ENCODE assay signal across 25 cellular contexts in the genomic region with DNA sequence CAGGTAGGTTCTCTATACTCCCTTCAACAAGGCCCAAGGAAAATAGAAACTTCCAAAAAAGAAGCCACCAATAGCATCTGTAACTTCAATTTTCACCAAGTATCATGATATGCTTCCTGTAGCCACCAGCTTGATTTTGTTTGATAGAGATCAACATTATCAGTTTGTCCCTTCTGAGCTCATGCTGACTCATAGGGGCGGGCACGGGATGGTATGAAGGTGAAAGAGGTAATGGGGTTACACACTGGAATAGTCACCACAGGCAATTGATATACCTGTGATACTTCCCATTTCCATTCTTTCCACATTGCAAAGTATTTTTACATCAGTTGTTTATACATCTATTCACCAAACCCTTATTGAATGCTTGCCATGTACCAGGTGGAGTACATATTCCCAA.
"Had no signal": no experiment of that assay in that cellular context is flagged by ENCODE, and none has a peak within 500 bp of the region (broad histone marks: within the 10 kb centered on the region; RNA-seq: fewer than 3 reads in every experiment).

No MANE protein-coding gene starts in this region.

- H3K27ac Mint-ChIP-seq: activated CD4-positive, alpha-beta memory T cell treated with anti-CD3 and anti-CD28 coated beads, Interleukin-2, amount 10 ng/mL, durations not matched to agents 7 days and 5 days; activated CD4-positive, alpha-beta T cell treated with anti-CD3 and anti-CD28 coated beads, Interleukin-2, amount 10 ng/mL, durations not matched to agents 7 days and 5 days; activated naive CD4-positive, alpha-beta T cell treated with anti-CD3 and anti-CD28 coated beads, Interleukin-2, amount 10 ng/mL, durations not matched to agents 7 days and 5 days; activated naive CD8-positive, alpha-beta T cell treated with anti-CD3 and anti-CD28 coated beads, Interleukin-2, amount 10 ng/mL, durations not matched to agents 7 days and 5 days; activated T-cell treated with anti-CD3 and anti-CD28 coated beads, Interleukin-2, amount 50 U/mL, for 24 hours; T-helper 1 cell treated with Interleukin-12 subunit alpha and Interleukin-12 subunit beta and Interleukin-4 antibody, amounts not matched to agents 30 μg/mL and 1 μg/mL, for 36 hours; WTC11 had no signal

- H3K9me3 ChIP-seq: ascending aorta, left ventricle myocardium inferior, mucosa of descending colon, tibial nerve had no signal

- H3K36me3 ChIP-seq: ascending aorta, brain microvascular endothelial cell, left ventricle myocardium inferior, spleen, tibial nerve had no signal

- H3K4me1 ChIP-seq: ascending aorta, left ventricle myocardium inferior, tibial nerve had no signal

- H3K4me3 Mint-ChIP-seq: activated CD4-positive, alpha-beta memory T cell treated with anti-CD3 and anti-CD28 coated beads, Interleukin-2, amount 10 ng/mL, durations not matched to agents 7 days and 5 days; activated CD4-positive, alpha-beta T cell treated with anti-CD3 and anti-CD28 coated beads, Interleukin-2, amount 10 ng/mL, durations not matched to agents 7 days and 5 days; activated naive CD4-positive, alpha-beta T cell treated with anti-CD3 and anti-CD28 coated beads, Interleukin-2, amount 10 ng/mL, durations not matched to agents 7 days and 5 days; activated naive CD8-positive, alpha-beta T cell treated with anti-CD3 and anti-CD28 coated beads, Interleukin-2, amount 10 ng/mL, durations not matched to agents 7 days and 5 days; activated T-cell treated with anti-CD3 and anti-CD28 coated beads, Interleukin-2, amount 50 U/mL, for 24 hours; nephron; T-helper 1 cell treated with Interleukin-12 subunit alpha and Interleukin-12 subunit beta and Interleukin-4 antibody, amounts not matched to agents 30 μg/mL and 1 μg/mL, for 36 hours; WTC11 had no signal

- H3K4me3 ChIP-seq: ascending aorta, left ventricle myocardium inferior, lung, mucosa of descending colon, spleen, tibial nerve had no signal

- ATAC-seq: esophagus mucosa, mucosa of descending colon, right cardiac atrium, WTC11 had no signal

- DNase-seq: activated CD4-positive, alpha-beta memory T cell treated with anti-CD3 and anti-CD28 coated beads, Interleukin-2, amount 10 ng/mL, durations not matched to agents 7 days and 5 days; activated CD4-positive, alpha-beta T cell treated with anti-CD3 and anti-CD28 coated beads for 1 hour; activated CD4-positive, alpha-beta T cell treated with anti-CD3 and anti-CD28 coated beads, Interleukin-2, amount 10 ng/mL, durations not matched to agents 7 days and 5 days; activated CD8-positive, alpha-beta memory T cell treated with anti-CD3 and anti-CD28 coated beads, Interleukin-2, amount 50 U/mL, for 48 hours; activated gamma-delta T cell; activated naive CD4-positive, alpha-beta T cell treated with anti-CD3 and anti-CD28 coated beads, Interleukin-2, amount 10 ng/mL, durations not matched to agents 7 days and 5 days; activated naive CD8-positive, alpha-beta T cell treated with anti-CD3 and anti-CD28 coated beads, Interleukin-2, amount 10 ng/mL, durations not matched to agents 7 days and 5 days; activated T-cell treated with anti-CD3 and anti-CD28 coated beads, Interleukin-2, amount 50 U/mL, for 24 hours; brain microvascular endothelial cell; central memory CD4-positive, alpha-beta T cell; foreskin melanocyte; left ventricle myocardium inferior; mucosa of descending colon; posterior cingulate gyrus; right cardiac atrium; spleen; stimulated activated naive CD4-positive, alpha-beta T cell treated with Interleukin-2 at 50 U/mL for 16 hours; T1000 had no signal

- H3K36me3 Mint-ChIP-seq: activated naive CD4-positive, alpha-beta T cell treated with anti-CD3 and anti-CD28 coated beads, Interleukin-2, amount 10 ng/mL, durations not matched to agents 7 days and 5 days; activated naive CD8-positive, alpha-beta T cell treated with anti-CD3 and anti-CD28 coated beads, Interleukin-2, amount 10 ng/mL, durations not matched to agents 7 days and 5 days had no signal

- H3K4me1 Mint-ChIP-seq: activated CD4-positive, alpha-beta memory T cell treated with anti-CD3 and anti-CD28 coated beads, Interleukin-2, amount 10 ng/mL, durations not matched to agents 7 days and 5 days; activated CD4-positive, alpha-beta T cell treated with anti-CD3 and anti-CD28 coated beads, Interleukin-2, amount 10 ng/mL, durations not matched to agents 7 days and 5 days; activated naive CD4-positive, alpha-beta T cell treated with anti-CD3 and anti-CD28 coated beads, Interleukin-2, amount 10 ng/mL, durations not matched to agents 7 days and 5 days; activated naive CD8-positive, alpha-beta T cell treated with anti-CD3 and anti-CD28 coated beads, Interleukin-2, amount 10 ng/mL, durations not matched to agents 7 days and 5 days had no signal

- H3K27me3 Mint-ChIP-seq: activated CD4-positive, alpha-beta memory T cell treated with anti-CD3 and anti-CD28 coated beads, Interleukin-2, amount 10 ng/mL, durations not matched to agents 7 days and 5 days; activated CD4-positive, alpha-beta T cell treated with anti-CD3 and anti-CD28 coated beads, Interleukin-2, amount 10 ng/mL, durations not matched to agents 7 days and 5 days; activated naive CD4-positive, alpha-beta T cell treated with anti-CD3 and anti-CD28 coated beads, Interleukin-2, amount 10 ng/mL, durations not matched to agents 7 days and 5 days had no signal

- H3K27ac ChIP-seq: ascending aorta, brain microvascular endothelial cell, left ventricle myocardium inferior, spleen, tibial nerve had no signal

- H3K27me3 ChIP-seq: ascending aorta, brain microvascular endothelial cell, tibial nerve had no signal

- H3K9me3 Mint-ChIP-seq: activated CD4-positive, alpha-beta memory T cell treated with anti-CD3 and anti-CD28 coated beads, Interleukin-2, amount 10 ng/mL, durations not matched to agents 7 days and 5 days; activated CD4-positive, alpha-beta T cell treated with anti-CD3 and anti-CD28 coated beads, Interleukin-2, amount 10 ng/mL, durations not matched to agents 7 days and 5 days; activated naive CD4-positive, alpha-beta T cell treated with anti-CD3 and anti-CD28 coated beads, Interleukin-2, amount 10 ng/mL, durations not matched to agents 7 days and 5 days; activated naive CD8-positive, alpha-beta T cell treated with anti-CD3 and anti-CD28 coated beads, Interleukin-2, amount 10 ng/mL, durations not matched to agents 7 days and 5 days; activated T-cell treated with anti-CD3 and anti-CD28 coated beads, Interleukin-2, amount 50 U/mL, for 24 hours; nephron; T-helper 1 cell treated with Interleukin-12 subunit alpha and Interleukin-12 subunit beta and Interleukin-4 antibody, amounts not matched to agents 30 μg/mL and 1 μg/mL, for 36 hours had no signal
